19 cellular contexts compared by ENCODE assay signal in genomic region chr1:230174041-230174440, GRCh38.
"Had no signal": no experiment of that assay in that cellular context is flagged by ENCODE, and none has a peak within 500 bp of the region (broad histone marks: within the 10 kb centered on the region; RNA-seq: fewer than 3 reads in every experiment).

No MANE protein-coding gene starts in this region.

- H3K4me1 ChIP-seq: uterus had no signal

- H3K27me3 ChIP-seq: dorsolateral prefrontal cortex, gastroesophageal sphincter, heart right ventricle, neural progenitor cell, pancreas, tibial artery, uterus had no signal

- H3K9me3 Mint-ChIP-seq: activated naive CD8-positive, alpha-beta T cell treated with anti-CD3 and anti-CD28 coated beads, Interleukin-2, amount 10 ng/mL, durations not matched to agents 7 days and 5 days; activated T-cell treated with anti-CD3 and anti-CD28 coated beads, Interleukin-2, amount 50 U/mL, for 4 hours; neural progenitor cell; T-cell had no signal

- H3K4me2 ChIP-seq: neural progenitor cell had no signal

- H3K27ac ChIP-seq: gastroesophageal sphincter, heart right ventricle, lower lobe of right lung, neural progenitor cell, pancreas, tibial artery, uterus had no signal

- H3K27me3 Mint-ChIP-seq: activated naive CD8-positive, alpha-beta T cell treated with anti-CD3 and anti-CD28 coated beads, Interleukin-2, amount 10 ng/mL, durations not matched to agents 7 days and 5 days; T-cell had no signal

- ATAC-seq: activated T-cell treated with anti-CD3 and anti-CD28 coated beads, Interleukin-2, amount 50 U/mL, for 4 hours; gastroesophageal sphincter; heart right ventricle; left cardiac atrium; lower lobe of right lung; pancreas; T-cell had no signal

- H3K4me3 Mint-ChIP-seq: activated naive CD8-positive, alpha-beta T cell treated with anti-CD3 and anti-CD28 coated beads, Interleukin-2, amount 10 ng/mL, durations not matched to agents 7 days and 5 days; activated T-cell treated with anti-CD3 and anti-CD28 coated beads, Interleukin-2, amount 50 U/mL, for 4 hours; neural progenitor cell; T-cell had no signal

- H3K4me3 ChIP-seq: dorsolateral prefrontal cortex, gastroesophageal sphincter, heart right ventricle, lower lobe of right lung, neural progenitor cell, pancreas, tibial artery, uterus had no signal

- H3K36me3 ChIP-seq: neural progenitor cell, pancreas, uterus had no signal

- DNase-seq: activated CD4-positive, alpha-beta T cell treated with anti-CD3 and anti-CD28 coated beads, Interleukin-2, amount 50 U/mL, for 4 hours; activated CD4-positive, CD25-positive, alpha-beta regulatory T cell treated with anti-CD3 and anti-CD28 coated beads, Interleukin-2, amount 50 U/mL, for 72 hours; activated gamma-delta T cell treated with Interleukin-2 at 50 U/mL for 16 hours; activated naive CD8-positive, alpha-beta T cell treated with anti-CD3 and anti-CD28 coated beads, Interleukin-2, amount 10 ng/mL, durations not matched to agents 7 days and 5 days; activated T-cell treated with anti-CD3 and anti-CD28 coated beads, Interleukin-2, amount 50 U/mL, for 4 hours; aorta; heart right ventricle; left cardiac atrium; lower lobe of right lung; midbrain; stimulated activated CD4-positive, alpha-beta T cell treated with anti-CD3 and anti-CD28 coated beads, Interleukin-1b, Interleukin-23, amount 100 ng/mL, for 48 hours; T-cell; T-helper 9 cell; tibial artery had no signal

- H2AFZ ChIP-seq: neural progenitor cell had no signal

- H3K9ac ChIP-seq: neural progenitor cell had no signal

- H3K9me3 ChIP-seq: gastroesophageal sphincter, heart right ventricle, lower lobe of right lung, pancreas, tibial artery, uterus had no signal

- H3K27ac Mint-ChIP-seq: activated naive CD8-positive, alpha-beta T cell treated with anti-CD3 and anti-CD28 coated beads, Interleukin-2, amount 10 ng/mL, durations not matched to agents 7 days and 5 days; T-cell had no signal
